Comparison of ENCODE assay signal across 19 cellular contexts in the genomic region with DNA sequence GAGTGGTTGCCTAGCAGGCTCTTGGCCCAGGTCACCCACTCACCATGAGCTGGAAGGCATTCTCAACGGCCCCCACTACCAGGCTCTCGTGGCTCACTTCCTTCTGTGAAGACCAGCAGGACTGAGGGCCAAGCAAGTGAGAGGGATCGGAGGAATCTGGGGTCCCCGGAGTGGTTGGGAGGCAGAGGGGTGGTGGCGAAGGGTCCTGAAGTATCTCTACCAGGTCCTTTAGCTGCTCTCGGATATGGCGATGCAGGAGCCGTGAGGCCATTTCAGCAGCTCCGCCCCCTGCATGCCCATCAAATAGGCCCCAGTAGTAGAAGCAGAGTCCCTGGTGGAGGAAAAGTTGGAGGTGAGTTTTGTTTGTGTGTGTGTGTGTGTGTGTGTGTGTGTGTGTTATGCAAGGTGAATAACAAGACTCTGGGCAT. TPM values are rescaled to one million over a fixed set of nuclear protein-coding genes. Genes with fewer than 3 reads are reported as not detected.
A peak's percentile ranks its signal among the peaks of the same experiment; 100 is the strongest.
DNase-seq lines count a peak whose midpoint lies in the region; ATAC-seq and TF ChIP-seq lines count a peak whose summit lies in the region.
"Had no signal": no experiment of that assay in that cellular context is flagged by ENCODE, and none has a peak within 500 bp of the region (broad histone marks: within the 10 kb centered on the region; RNA-seq: fewer than 3 reads in every experiment).

No MANE protein-coding gene starts in this region.

- peaks cover 76% of the 10 kb centered on the region for H3K27me3 Mint-ChIP-seq in brain
- H3K27me3 Mint-ChIP-seq in neural crest cell (ENCODE audit: low read depth) = peaks cover 64% of the 10 kb centered on the region

- H3K4me1 Mint-ChIP-seq in brain (peaks cover 19% of the 10 kb centered on the region), neural crest cell (peaks cover 23% of the 10 kb centered on the region)

- in situ Hi-C loops in GM13976 (cut with MboI; ENCODE audit: low sequenced_read_pairs, unreplicated experiment) = loop anchor here (25.0 kb wide), 1 partner anchor 325 kb away; no protein-coding TSS in a partner anchor

- no peaks in the 10 kb centered on the region for H3K4me1 ChIP-seq in breast epithelium

- H3K4me3 ChIP-seq in breast epithelium = no peak overlapping the region
- H3K4me3 ChIP-seq: HAP-1, SJCRH30 had no signal

- H3K36me3 ChIP-seq in breast epithelium = no peaks in the 10 kb centered on the region
- H3K36me3 ChIP-seq: BLaER1 treated with 17β-estradiol and CSF1 and Interleukin-3, amounts not matched to agents 10 nM and 100 nM; HAP-1; SJCRH30 had no signal

- H3K27ac Mint-ChIP-seq in brain (no peak overlapping the region), neural crest cell (ENCODE audit: unreplicated experiment) (no peak overlapping the region)
- H3K27ac Mint-ChIP-seq: CD8-positive, alpha-beta T cell had no signal

- H3K4me3 Mint-ChIP-seq in brain (peak overlapping the region in 4 of 5 experiments; percentile 45 to 88 (median 84)), neural crest cell (peak overlapping the region; percentile 75)
- H3K4me3 Mint-ChIP-seq: CD8-positive, alpha-beta T cell had no signal

- H3K9me3 Mint-ChIP-seq in brain (no peaks in the 10 kb centered on the region), neural crest cell (no peaks in the 10 kb centered on the region)
- H3K9me3 Mint-ChIP-seq: CD8-positive, alpha-beta T cell had no signal

- no peaks in the 10 kb centered on the region for H3K36me3 Mint-ChIP-seq in brain
- H3K36me3 Mint-ChIP-seq in neural crest cell (ENCODE audit: low read depth) = no peaks in the 10 kb centered on the region
- H3K36me3 Mint-ChIP-seq: CD8-positive, alpha-beta T cell had no signal

- no peak overlapping the region for H3K27ac ChIP-seq in breast epithelium
- H3K27ac ChIP-seq: BLaER1 treated with 17β-estradiol and CSF1 and Interleukin-3, amounts not matched to agents 10 nM and 100 nM; SJCRH30 had no signal

- intact Hi-C loops in cardiac septum (cut with DNase I) = no loop called here
- intact Hi-C loops in left cardiac atrium (cut with DNase I) = loop anchor here in 1 of 2 donors (10.0 kb wide), 1 partner anchor 962 kb away; no protein-coding TSS in a partner anchor
- intact Hi-C loops in breast epithelium (cut with DNase I; ENCODE audit: low total_unique reads) = no loop called here

- TF ChIP-seq CTCF in brain (conservative IDR thresholded peaks at IDR 0.05) = no peak
- no peak for TF ChIP-seq CTCF in neural crest cell (conservative IDR thresholded peaks at IDR 0.05)
- TF ChIP-seq CTCF in breast epithelium (IDR thresholded peaks at IDR 0.05) = no peak
- no peak for TF ChIP-seq CTCF in GM13976 (IDR thresholded peaks at IDR 0.05; ENCODE audit: borderline replicate concordance, control extremely low read depth, extremely low read depth, insufficient read depth, missing control alignments)

- no peak for TF ChIP-seq POLR2A in breast epithelium (IDR thresholded peaks at IDR 0.05)

- H3K27me3 ChIP-seq in breast epithelium = no peaks in the 10 kb centered on the region
- H3K27me3 ChIP-seq: SJCRH30 had no signal

- peak; percentile 68 for DNase-seq in cardiac septum (ENCODE audit: low spot score)
- no peak for DNase-seq in left cardiac atrium
- no peak for DNase-seq in neural crest cell (ENCODE audit: low read depth, low spot score)
- no peak for DNase-seq in activated naive CD4-positive, alpha-beta T cell treated with Interleukin-2 at 50 U/mL for 16 hours
- DNase-seq in breast epithelium (ENCODE audit: low spot score in 2 of 2) = no peak
- no peak for DNase-seq in GM13976 (ENCODE audit: low spot score)
- DNase-seq: 8988T; CD8-positive, alpha-beta T cell; DND-41; IMR-90; NCI-H1105; NCI-H2029 treated with DMSO at 0.1 percent for 48 hours; NCI-H226; NCI-H510A treated with DMSO at 0.1 percent for 48 hours; NCI-H748 treated with DMSO at 0.1 percent for 48 hours; SJCRH30 had no signal

- no peak for ATAC-seq in left cardiac atrium
- ATAC-seq: CD8-positive, alpha-beta T cell had no signal

- no peaks in the 10 kb centered on the region for H3K9me3 ChIP-seq in breast epithelium
- H3K9me3 ChIP-seq: BLaER1 treated with 17β-estradiol and CSF1 and Interleukin-3, amounts not matched to agents 10 nM and 100 nM; HAP-1; SJCRH30 had no signal

RNA-seq across cellular contexts. Expression of a gene that starts 2.4 kb away (rescaled TPM):
- 10.7 TPM for total RNA-seq in cardiac septum
- total RNA-seq in left cardiac atrium = 1 to 10 TPM; 4.9 to 5.1 TPM
- polyA plus RNA-seq in brain (ENCODE audit: insufficient read depth, low read depth, low replicate concordance) = 1.6 TPM
- total RNA-seq in neural crest cell = 1.1 and 1.4 TPM in 2 replicates
- total RNA-seq in breast epithelium = 1 to 10 TPM in 2 of 3 donors, under 1 TPM in 1; 0.32 to 5.3 (median 4.9) TPM

RNA-seq across cellular contexts. Expression of a gene that starts 5.8 kb away (rescaled TPM):
- total RNA-seq in cardiac septum (270 TPM), left cardiac atrium (100 to 1,000 TPM; 146 to 235 TPM), neural crest cell (114 and 125 TPM in 2 replicates), breast epithelium (100 to 1,000 TPM; 150 to 302 (median 235) TPM)
- 132 TPM for polyA plus RNA-seq in brain (ENCODE audit: insufficient read depth, low read depth, low replicate concordance)

RNA-seq across cellular contexts. Expression of a gene that starts 38.3 kb away (rescaled TPM):
- total RNA-seq in cardiac septum = 18.3 TPM
- total RNA-seq in left cardiac atrium = 10 to 100 TPM; 15.9 to 20.3 TPM
- 25.7 TPM for polyA plus RNA-seq in brain (ENCODE audit: insufficient read depth, low read depth, low replicate concordance)
- 74.9 and 77.2 TPM in 2 replicates for total RNA-seq in neural crest cell
- 10 to 100 TPM; 14.7 to 52.2 (median 42.6) TPM for total RNA-seq in breast epithelium
